In genomic region chr6:111662192-111662793, GRCh38 we compare ENCODE assay signal across 8 cellular contexts. TPM values are rescaled to one million over a fixed set of nuclear protein-coding genes. Genes with fewer than 3 reads are reported as not detected.
DNase-seq lines count a peak whose midpoint lies in the region; ATAC-seq and TF ChIP-seq lines count a peak whose summit lies in the region.
"Had no signal": no experiment of that assay in that cellular context is flagged by ENCODE, and none has a peak within 500 bp of the region (broad histone marks: within the 10 kb centered on the region; RNA-seq: fewer than 3 reads in every experiment).

No MANE protein-coding gene starts in this region.

- H3K36me3 Mint-ChIP-seq in stimulated activated naive B cell treated with anti-CD40 and anti-IgM and Interleukin-4, amounts not matched to agents 10 μg/mL and 1 μg/mL and 100 μg/mL, for 72 hours, result peaks cover 26 to 42% of the 10 kb centered on the region in 2 donors

- H3K27ac Mint-ChIP-seq in stimulated activated naive B cell treated with anti-CD40 and anti-IgM and Interleukin-4, amounts not matched to agents 10 μg/mL and 1 μg/mL and 100 μg/mL, for 72 hours, result peak overlapping the region; percentile 28

- ATAC-seq in stimulated activated naive B cell treated with anti-CD40 and anti-IgM and Interleukin-4, amounts not matched to agents 10 μg/mL and 1 μg/mL and 100 μg/mL, for 72 hours (replicated peaks), result no peak

- H3K36me3 ChIP-seq in HUES64 (ENCODE audit: insufficient read depth, low read length) (peaks cover 4% of the 10 kb centered on the region; the same call in 1 of the 2 replicates), adipocyte (ENCODE audit: control insufficient read depth, insufficient read depth, low read length, severe bottlenecking) (peaks cover 18% of the 10 kb centered on the region), liver (ENCODE audit: control insufficient read depth in 4 of 4, insufficient read depth in 3 of 4, low read depth in 1 of 4, low read length in 3 of 4) (no peaks in the 10 kb centered on the region)

- H3K4me1 ChIP-seq in HUES64 (ENCODE audit: insufficient read depth, low read length), result peaks cover 48% of the 10 kb centered on the region
- peaks cover 64% of the 10 kb centered on the region for H3K4me1 ChIP-seq in adipocyte (ENCODE audit: control insufficient read depth, insufficient read depth, low read length)
- H3K4me1 ChIP-seq in liver (ENCODE audit: control insufficient read depth in 4 of 4, insufficient read depth in 4 of 4, low read length in 3 of 4), result peaks cover 8 to 29% (median 18%) of the 10 kb centered on the region in 4 donors

- no peaks in the 10 kb centered on the region for H3K27me3 Mint-ChIP-seq in stimulated activated naive B cell treated with anti-CD40 and anti-IgM and Interleukin-4, amounts not matched to agents 10 μg/mL and 1 μg/mL and 100 μg/mL, for 72 hours

- TF ChIP-seq RAD21 in liver (IDR thresholded peaks at IDR 0.05), result no peak

- 52% methylated on average over 8 of the region's 8 CpGs for WGBS in HUES64
- 44% methylated on average over 8 of the region's 8 CpGs for WGBS in liver

- H3K4me1 Mint-ChIP-seq in stimulated activated naive B cell treated with anti-CD40 and anti-IgM and Interleukin-4, amounts not matched to agents 10 μg/mL and 1 μg/mL and 100 μg/mL, for 72 hours, result peaks cover 14 to 16% of the 10 kb centered on the region in 2 donors

- H3K27me3 ChIP-seq in HUES64 (ENCODE audit: insufficient read depth, low read length), result no peaks in the 10 kb centered on the region
- no peaks in the 10 kb centered on the region for H3K27me3 ChIP-seq in adipocyte (replicated peaks; ENCODE audit: control insufficient read depth, insufficient read depth, low read length)
- H3K27me3 ChIP-seq in liver (ENCODE audit: control insufficient read depth in 4 of 4, insufficient read depth in 4 of 4, low read length in 3 of 4), result no peaks in the 10 kb centered on the region

- H3K9ac ChIP-seq in HUES64 (ENCODE audit: low read depth, low read length), result peak overlapping the region; percentile 46; the same call in 1 of the 2 replicates
- H3K9ac ChIP-seq in adipocyte (ENCODE audit: low read length), result peak overlapping the region; percentile 67
- H3K9ac ChIP-seq in liver (ENCODE audit: low read depth in 1 of 2, low read length in 2 of 2), result no peak overlapping the region

- H3K9me3 ChIP-seq in HUES64 (ENCODE audit: insufficient read depth, low read depth, low read length) (no peaks in the 10 kb centered on the region), adipocyte (ENCODE audit: control insufficient read depth, low read length) (no peaks in the 10 kb centered on the region), liver (ENCODE audit: control insufficient read depth in 4 of 4, low read length in 3 of 4) (no peaks in the 10 kb centered on the region)

- TF ChIP-seq CTCF in liver (IDR thresholded peaks at IDR 0.05; ENCODE audit: low read depth, low read length, missing input control), result no peak

- H3K4me3 ChIP-seq in HUES64 (ENCODE audit: low read length), result peak overlapping the region; percentile 37
- H3K4me3 ChIP-seq in adipocyte (ENCODE audit: low read length), result no peak overlapping the region
- no peak overlapping the region for H3K4me3 ChIP-seq in liver (ENCODE audit: low read depth in 1 of 3, low read length in 3 of 3)

- H3K27ac ChIP-seq in HUES64 (ENCODE audit: low read depth, low read length), result peak overlapping the region; percentile 51; the same call in 1 of the 2 replicates
- H3K27ac ChIP-seq in liver (ENCODE audit: low read depth in 1 of 2, low read length in 2 of 2), result peak overlapping the region; percentile 63 to 71

- H3K9me3 Mint-ChIP-seq in stimulated activated naive B cell treated with anti-CD40 and anti-IgM and Interleukin-4, amounts not matched to agents 10 μg/mL and 1 μg/mL and 100 μg/mL, for 72 hours, result no peaks in the 10 kb centered on the region

- DNase-seq in adipocyte (ENCODE audit: low read depth), result no peak
- DNase-seq in stimulated activated naive B cell treated with anti-CD40 and anti-IgM and Interleukin-4, amounts not matched to agents 10 μg/mL and 1 μg/mL and 100 μg/mL, for 72 hours, result no peak
- DNase-seq in DMS53 (lab: John Stamatoyannopoulos, UW), result no peak
- DNase-seq in NCI-H345 (lab: John Stamatoyannopoulos, UW), result no peak
- DNase-seq in dedifferentiated amniotic fluid mesenchymal stem cell (ENCODE audit: extremely low spot score), result no peak
- DNase-seq: KG1 had no signal

- H3K4me3 Mint-ChIP-seq in stimulated activated naive B cell treated with anti-CD40 and anti-IgM and Interleukin-4, amounts not matched to agents 10 μg/mL and 1 μg/mL and 100 μg/mL, for 72 hours, result no peak overlapping the region

TF ChIP-seq in liver, 16 proteins besides CTCF, POLR2A, EP300 and RAD21:
- TF ChIP-seq NR2F2 (IDR thresholded peaks at IDR 0.05) (peak; percentile 78), HNF4A (conservative IDR thresholded peaks at IDR 0.05) (no peak), RXRA (IDR thresholded peaks at IDR 0.05) (peak; percentile 28 to 61), REST (IDR thresholded peaks at IDR 0.05) (peak; percentile 37)

RNA-seq across cellular contexts. Expression of gene TRAF3IP2, which starts 56.6 kb away (rescaled TPM):
- polyA plus RNA-seq in HUES64 (2013, experiment 1 of 2), result 9.1 TPM
- polyA plus RNA-seq in HUES64 (2013, experiment 2 of 2), result 14.1 TPM
- total RNA-seq in liver, result 1 to 10 TPM; 3.7 to 7.9 TPM
- polyA plus RNA-seq in liver, result 1 to 10 TPM; 6.1 to 6.2 TPM

Comparison
In these comparisons a context has a peak if more than half of its experiments do, and no peak if none do; other contexts are left out.
1. H3K9ac ChIP-seq: peak in HUES64 (single experiment) and adipocyte (single experiment); none in liver (0 of 2).